18 cellular contexts compared by ENCODE assay signal in the genomic region with DNA sequence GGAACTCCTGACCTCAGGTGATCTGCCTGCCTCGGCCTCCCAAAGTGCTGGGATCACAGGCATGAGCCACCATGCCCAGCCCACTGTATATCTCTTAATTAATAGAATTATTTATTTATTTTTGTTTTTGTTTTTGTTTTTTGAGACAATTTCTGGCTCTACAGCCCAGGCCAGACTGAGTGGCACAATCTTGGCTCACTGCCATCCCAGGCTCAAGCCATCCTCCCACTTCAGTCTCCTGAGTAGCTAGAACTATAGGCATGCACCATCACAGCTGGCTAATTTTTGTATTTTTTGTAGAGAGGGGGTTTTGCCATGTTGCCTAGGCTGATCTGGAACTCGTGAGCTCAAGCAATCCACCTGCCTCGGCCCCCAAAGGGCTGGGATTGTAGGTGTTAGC.
"Had no signal": no experiment of that assay in that cellular context is flagged by ENCODE, and none has a peak within 500 bp of the region (broad histone marks: within the 10 kb centered on the region; RNA-seq: fewer than 3 reads in every experiment).

No MANE protein-coding gene starts in this region.

- H3K4me3 ChIP-seq: esophagus squamous epithelium, lower lobe of right lung, right atrium auricular region, stomach, tibial artery, upper lobe of right lung had no signal

- DNase-seq: activated B cell treated with CpG ODN at 0.5 μM for 24 hours; activated CD4-positive, alpha-beta T cell treated with anti-CD3 and anti-CD28 coated beads, Interleukin-2, amount 50 U/mL, for 1 hour; activated CD8-positive, alpha-beta T cell treated with anti-CD3 and anti-CD28 coated beads for 36 hours; activated naive CD8-positive, alpha-beta T cell treated with anti-CD3 and anti-CD28 coated beads, Interleukin-2, amount 50 U/mL, for 24 hours; activated T-cell treated with anti-CD3 and anti-CD28 coated beads, Interleukin-2, amount 50 U/mL, for 48 hours; effector CD8-positive, alpha-beta T cell; esophagus squamous epithelium; kidney glomerular epithelial cell; lower lobe of right lung; mesenchymal stem cell; stimulated activated CD4-positive, alpha-beta T cell treated with anti-CD3 and anti-CD28 coated beads, Interleukin-15, amount 100 ng/mL, for 24 hours; stimulated activated CD4-positive, alpha-beta T cell treated with anti-CD3 and anti-CD28 coated beads, Interleukin-2, amount 100 ng/mL, for 24 hours; stimulated activated naive B cell treated with anti-CD40 and anti-IgM and Interleukin-4, amounts not matched to agents 10 μg/mL and 1 μg/mL and 100 μg/mL, for 72 hours; stomach; T-helper 9 cell; tibial artery; upper lobe of right lung had no signal
